In genomic region chr1:212593696-212594335, GRCh38 we compare ENCODE assay signal across 19 cellular contexts. TPM values are rescaled to one million over a fixed set of nuclear protein-coding genes. Genes with fewer than 3 reads are reported as not detected.
DNase-seq lines count a peak whose midpoint lies in the region; ATAC-seq and TF ChIP-seq lines count a peak whose summit lies in the region.
"Had no signal": no experiment of that assay in that cellular context is flagged by ENCODE, and none has a peak within 500 bp of the region (broad histone marks: within the 10 kb centered on the region; RNA-seq: fewer than 3 reads in every experiment).

No MANE protein-coding gene starts in this region.

- peaks cover 26% of the 10 kb centered on the region for H3K27me3 Mint-ChIP-seq in activated CD4-positive, alpha-beta T cell treated with anti-CD3 and anti-CD28 coated beads, Interleukin-2, amount 10 ng/mL, durations not matched to agents 24 days and 14 days

- ATAC-seq in IMR-90 (ENCODE audit: low read depth) = no peak
- ATAC-seq: HepG2, PC-3 had no signal

- dilution Hi-C loops in IMR-90 (cut with HindIII; ENCODE audit: low sequenced_read_pairs, unreplicated experiment) = no loop called here

- H3K79me1 ChIP-seq in IMR-90 (ENCODE audit: low read depth in 1 of 2, low read length in 2 of 2) = no peaks in the 10 kb centered on the region

- peak overlapping the region; percentile 49; the same call in 1 of the 2 replicates for H2BK120ac ChIP-seq in IMR-90 (ENCODE audit: low read depth, low read length)

- H3K18ac ChIP-seq in IMR-90 (ENCODE audit: low read depth, low read length) = no peak overlapping the region

- no peak overlapping the region for H3K27ac Mint-ChIP-seq in activated CD4-positive, alpha-beta T cell treated with anti-CD3 and anti-CD28 coated beads, Interleukin-2, amount 10 ng/mL, durations not matched to agents 24 days and 14 days

- H3K27ac ChIP-seq in IMR-90 (ENCODE audit: insufficient read depth, low read length) (no peak overlapping the region), smooth muscle cell (ENCODE audit: low read depth) (peak overlapping the region; percentile 100), right atrium auricular region (no peak overlapping the region)
- H3K27ac ChIP-seq: BLaER1 treated with 17β-estradiol and CSF1 and Interleukin-3, amounts not matched to agents 10 nM and 100 nM; GM23248; KMS-11; SJCRH30 had no signal

- H2BK15ac ChIP-seq in IMR-90 (ENCODE audit: low read depth, low read length) = peak overlapping the region; percentile 67; the same call in 1 of the 3 replicates

- H3K9me3 Mint-ChIP-seq in activated CD4-positive, alpha-beta T cell treated with anti-CD3 and anti-CD28 coated beads, Interleukin-2, amount 10 ng/mL, durations not matched to agents 24 days and 14 days = peaks cover 10% of the 10 kb centered on the region
- H3K9me3 Mint-ChIP-seq: CD8-positive, alpha-beta memory T cell had no signal

- H3K4me1 ChIP-seq in IMR-90 (ENCODE audit: control insufficient read depth, insufficient read depth, low read length) (peaks cover 10% of the 10 kb centered on the region), smooth muscle cell (ENCODE audit: low read depth) (peaks cover 6% of the 10 kb centered on the region), right atrium auricular region (no peaks in the 10 kb centered on the region)

- no peak for TF ChIP-seq RAD21 in IMR-90 (IDR thresholded peaks at IDR 0.05; ENCODE audit: low read length)

- H3K4me2 ChIP-seq in IMR-90 (ENCODE audit: low read depth, low read length) (no peak overlapping the region), smooth muscle cell (no peak overlapping the region)
- H3K4me2 ChIP-seq: BLaER1 treated with 17β-estradiol and CSF1 and Interleukin-3, amounts not matched to agents 10 nM and 100 nM; KMS-11 had no signal

- no peaks in the 10 kb centered on the region for H3K36me3 ChIP-seq in IMR-90 (ENCODE audit: control insufficient read depth, insufficient read depth, low read length)
- no peaks in the 10 kb centered on the region for H3K36me3 ChIP-seq in smooth muscle cell (ENCODE audit: low read depth)
- no peaks in the 10 kb centered on the region for H3K36me3 ChIP-seq in right atrium auricular region
- H3K36me3 ChIP-seq: BLaER1 treated with 17β-estradiol and CSF1 and Interleukin-3, amounts not matched to agents 10 nM and 100 nM; SJCRH30 had no signal

- H2BK20ac ChIP-seq in IMR-90 (ENCODE audit: low read depth, low read length) = 0 out of 2 replicates have a peak overlapping the region, but pooled peaks have one; percentile 38

- H4K91ac ChIP-seq in IMR-90 (ENCODE audit: insufficient read depth, low read depth, low read length) = no peak overlapping the region

- no peak overlapping the region for H2AK9ac ChIP-seq in IMR-90 (replicated peaks; ENCODE audit: low read depth, low read length, poor library complexity)

- H4K5ac ChIP-seq in IMR-90 (ENCODE audit: low read depth, low read length) = no peak overlapping the region

- H3K9ac ChIP-seq in IMR-90 (ENCODE audit: low read depth, low read length) (no peak overlapping the region), smooth muscle cell (ENCODE audit: low read depth) (peak overlapping the region; percentile 38)
- H3K9ac ChIP-seq: BLaER1 treated with 17β-estradiol and CSF1 and Interleukin-3, amounts not matched to agents 10 nM and 100 nM; GM23248; KMS-11 had no signal

- no peaks in the 10 kb centered on the region for H3K79me2 ChIP-seq in smooth muscle cell (ENCODE audit: low read depth)

- no peak overlapping the region for H4K8ac ChIP-seq in IMR-90 (ENCODE audit: low read depth in 2 of 2, low read length in 2 of 2)

- intact Hi-C loops in activated CD4-positive, alpha-beta T cell treated with anti-CD3 and anti-CD28 coated beads, Interleukin-2, amount 10 ng/mL, durations not matched to agents 24 days and 14 days (cut with micrococcal nuclease) = no loop called here
- intact Hi-C loops in IMR-90 (cut with micrococcal nuclease) = no loop called here

- peaks cover 3% of the 10 kb centered on the region for H3F3A ChIP-seq in smooth muscle cell (ENCODE audit: low read depth)

- H3K56ac ChIP-seq in IMR-90 (ENCODE audit: extremely low read depth, insufficient read depth, low read length) = no peak overlapping the region

- no peak overlapping the region for H3K4me3 Mint-ChIP-seq in activated CD4-positive, alpha-beta T cell treated with anti-CD3 and anti-CD28 coated beads, Interleukin-2, amount 10 ng/mL, durations not matched to agents 24 days and 14 days
- H3K4me3 Mint-ChIP-seq: CD8-positive, alpha-beta memory T cell had no signal

- H3K27me3 ChIP-seq in IMR-90 (ENCODE audit: control insufficient read depth, insufficient read depth, low read length) = no peaks in the 10 kb centered on the region; the same call in 1 of the 2 replicates
- H3K27me3 ChIP-seq in smooth muscle cell (ENCODE audit: low read depth) = no peaks in the 10 kb centered on the region
- H3K27me3 ChIP-seq in right atrium auricular region = no peaks in the 10 kb centered on the region
- H3K27me3 ChIP-seq: BLaER1 treated with 17β-estradiol and CSF1 and Interleukin-3, amounts not matched to agents 10 nM and 100 nM; SJCRH30 had no signal

- POLR2A ChIA-PET in IMR-90 (lab: Charles Lee; ENCODE audit: unreplicated experiment) = interaction anchor here (0.9 kb wide), 1 partner anchor 14 kb away, joined by 7 read pairs; the partner anchor contains the start of gene ATF3

- H3K4me1 Mint-ChIP-seq in activated CD4-positive, alpha-beta T cell treated with anti-CD3 and anti-CD28 coated beads, Interleukin-2, amount 10 ng/mL, durations not matched to agents 24 days and 14 days = peaks cover 26% of the 10 kb centered on the region

- H3K23ac ChIP-seq in IMR-90 (ENCODE audit: low read depth, low read length) = no peak overlapping the region

- peak overlapping the region; percentile 76 for H2AK5ac ChIP-seq in IMR-90 (ENCODE audit: low read depth, low read length)

- 0 out of 2 replicates have a peak overlapping the region, but pooled peaks have one; percentile 30 for H3K14ac ChIP-seq in IMR-90 (replicated peaks; ENCODE audit: low read depth, low read length)

- in situ Hi-C loops in IMR-90 (cut with MboI; ENCODE audit: low sequenced_read_pairs) = no loop called here

- H2AFZ ChIP-seq in IMR-90 (replicated peaks; ENCODE audit: low read length, poor library complexity) = no peak overlapping the region
- no peak overlapping the region for H2AFZ ChIP-seq in smooth muscle cell (ENCODE audit: low read depth)
- H2AFZ ChIP-seq: GM23248 had no signal

- no peak for TF ChIP-seq CTCF in IMR-90 (conservative IDR thresholded peaks at IDR 0.05; ENCODE audit: low read depth, low read length)
- TF ChIP-seq CTCF in smooth muscle cell (IDR thresholded peaks at IDR 0.05; ENCODE audit: borderline replicate concordance, insufficient read depth, poor library complexity, severe bottlenecking) = no peak
- TF ChIP-seq CTCF in right atrium auricular region (IDR thresholded peaks at IDR 0.05) = no peak

- H3K36me3 Mint-ChIP-seq in activated CD4-positive, alpha-beta T cell treated with anti-CD3 and anti-CD28 coated beads, Interleukin-2, amount 10 ng/mL, durations not matched to agents 24 days and 14 days (ENCODE audit: low read depth) = peaks cover 3% of the 10 kb centered on the region
- H3K36me3 Mint-ChIP-seq: CD8-positive, alpha-beta memory T cell had no signal

- peaks cover 6% of the 10 kb centered on the region; the same call in 1 of the 2 replicates for H3K9me1 ChIP-seq in IMR-90 (ENCODE audit: insufficient read depth, low read length)

- H2BK5ac ChIP-seq in IMR-90 (ENCODE audit: low read depth, low read length, poor library complexity, severe bottlenecking) = peak overlapping the region; percentile 11

- H3K4me3 ChIP-seq in IMR-90 (ENCODE audit: insufficient read depth, low read depth, low read length) (no peak overlapping the region), smooth muscle cell (no peak overlapping the region), right atrium auricular region (no peak overlapping the region)
- H3K4me3 ChIP-seq: BLaER1 treated with 17β-estradiol and CSF1 and Interleukin-3, amounts not matched to agents 10 nM and 100 nM; GM23248; SJCRH30 had no signal

- TF ChIP-seq POLR2A in IMR-90 (IDR thresholded peaks at IDR 0.05; ENCODE audit: low read depth, low read length) = no peak

- peak; percentile 57 for DNase-seq in activated CD4-positive, alpha-beta T cell treated with anti-CD3 and anti-CD28 coated beads, Interleukin-2, amount 10 ng/mL, durations not matched to agents 24 days and 14 days
- DNase-seq in activated CD4-positive, alpha-beta T cell treated with anti-CD3 and anti-CD28 coated beads for 48 hours = no peak
- DNase-seq in IMR-90 (no peak), islet precursor cell (peak; percentile 84), smooth muscle cell (lab: John Stamatoyannopoulos, UW; ENCODE audit: unreplicated experiment) (no peak), right atrium auricular region (ENCODE audit: low spot score) (no peak), NCI-H2029 (lab: John Stamatoyannopoulos, UW) (no peak)
- DNase-seq: CD8-positive, alpha-beta memory T cell; GDM1; GM23248; NCI-H1092; NCI-H146; NCI-H2107; NCI-H446; PC-3 had no signal

- H4K20me1 ChIP-seq in IMR-90 (ENCODE audit: insufficient read depth, low read length) = no peaks in the 10 kb centered on the region
- no peaks in the 10 kb centered on the region for H4K20me1 ChIP-seq in smooth muscle cell (ENCODE audit: low read depth)
- H4K20me1 ChIP-seq: BLaER1 treated with 17β-estradiol and CSF1 and Interleukin-3, amounts not matched to agents 10 nM and 100 nM had no signal

- WGBS in IMR-90 (ENCODE audit: extremely low coverage in 2 of 2, insufficient read length in 1 of 2), 2 experiments = no CpG with 5 or more reads among the region's 3 CpGs
- WGBS in smooth muscle cell (ENCODE audit: low lambda C conversion rate) = 57% methylated on average over 3 of the region's 3 CpGs

- H3K4ac ChIP-seq in IMR-90 (ENCODE audit: low read depth, low read length) = peak overlapping the region; percentile 48

- H3K9me3 ChIP-seq in IMR-90 (ENCODE audit: control insufficient read depth, insufficient read depth, low read length) (no peaks in the 10 kb centered on the region), smooth muscle cell (replicated peaks; ENCODE audit: low read depth) (no peaks in the 10 kb centered on the region), right atrium auricular region (no peaks in the 10 kb centered on the region)
- H3K9me3 ChIP-seq: BLaER1 treated with 17β-estradiol and CSF1 and Interleukin-3, amounts not matched to agents 10 nM and 100 nM; SJCRH30 had no signal

- no TSS peak for BruUV-seq in IMR-90 (replicated peaks; lab: Mats Ljungman, UMichigan)

- CTCF ChIA-PET in IMR-90 (lab: Yijun Ruan, JAX) = no interaction called here

TF ChIP-seq in IMR-90, 13 proteins besides CTCF, POLR2A, EP300 and RAD21 (continues in another document):
- TF ChIP-seq RCOR1 (IDR thresholded peaks at IDR 0.05; ENCODE audit: insufficient replicate concordance, low read length) = no peak
- no peak for TF ChIP-seq FOS (IDR thresholded peaks at IDR 0.05; ENCODE audit: low read depth, low read length)

RNA-seq across cellular contexts. Expression of gene ATF3, which starts 14.7 kb away (rescaled TPM):
- total RNA-seq in activated CD4-positive, alpha-beta T cell treated with anti-CD3 and anti-CD28 coated beads, Interleukin-2, amount 10 ng/mL, durations not matched to agents 24 days and 14 days = 21.2 and 29.5 TPM in 2 replicates
- 9.9 and 15.0 TPM in 2 replicates for total RNA-seq in IMR-90 (2012; rRNA removed)
- polyA plus RNA-seq in IMR-90 (2012; rRNA removed) = 12.3 and 17.9 TPM in 2 replicates
- 13.7 and 26.0 TPM in 2 replicates for polyA plus RNA-seq in IMR-90 (2012; cell fraction: cytosol; rRNA removed)
- 98.0 and 356 TPM in 2 replicates for polyA plus RNA-seq in IMR-90 (2012; cell fraction: nucleus; rRNA removed; ENCODE audit: low replicate concordance)
- total RNA-seq in smooth muscle cell = 229 and 231 TPM in 2 replicates
- 152 and 268 TPM in 2 replicates for polyA plus RNA-seq in smooth muscle cell
- 10 to 100 TPM; 12.6 to 27.6 TPM for total RNA-seq in right atrium auricular region
- polyA plus RNA-seq: CD8-positive, alpha-beta memory T cell had no signal

Comparison
In these comparisons a context has a peak if more than half of its experiments do, and no peak if none do; other contexts are left out.
1. DNase-seq: peak in activated CD4-positive, alpha-beta T cell treated with anti-CD3 and anti-CD28 coated beads, Interleukin-2, amount 10 ng/mL, durations not matched to agents 24 days and 14 days (single experiment) and islet precursor cell (single experiment); none in activated CD4-positive, alpha-beta T cell treated with anti-CD3 and anti-CD28 coated beads for 48 hours (single experiment), IMR-90 (single experiment), smooth muscle cell (single experiment), right atrium auricular region (single experiment) and NCI-H2029 (single experiment).